ENCODE assay signal across 29 cellular contexts in the genomic region with DNA sequence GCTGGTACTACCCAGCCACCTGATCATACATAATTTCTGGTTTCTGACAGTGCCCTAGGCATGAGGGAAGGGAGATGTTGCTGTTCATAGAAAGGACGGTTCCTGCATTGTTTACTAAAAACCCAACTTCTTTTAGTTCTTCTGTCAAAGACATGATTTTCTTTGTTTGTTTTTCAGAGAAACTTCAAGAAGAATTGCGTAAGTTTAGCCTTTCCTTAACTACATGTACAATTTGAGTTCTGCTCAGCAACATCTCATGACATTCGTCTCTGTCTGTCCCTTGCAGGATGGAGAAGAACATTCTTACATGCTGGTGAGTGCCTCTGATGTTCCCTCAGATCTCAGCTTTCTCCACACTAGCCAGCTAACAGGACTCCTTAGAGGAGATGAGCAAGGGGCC. TPM values are rescaled to one million over a fixed set of nuclear protein-coding genes. Genes with fewer than 3 reads are reported as not detected.
"Had no signal": no experiment of that assay in that cellular context is flagged by ENCODE, and none has a peak within 500 bp of the region (broad histone marks: within the 10 kb centered on the region; RNA-seq: fewer than 3 reads in every experiment).

No MANE protein-coding gene starts in this region.

- DNase-seq: activated CD4-positive, alpha-beta T cell treated with anti-CD3 and anti-CD28 coated beads for 36 hours; activated CD4-positive, alpha-beta T cell treated with anti-CD3 and anti-CD28 coated beads, Interleukin-2, amount 50 U/mL, for 1 hour; activated CD8-positive, alpha-beta memory T cell treated with anti-CD3 and anti-CD28 coated beads, Interleukin-2, amount 50 U/mL, for 48 hours; activated CD8-positive, alpha-beta T cell treated with anti-CD3 and anti-CD28 coated beads, Interleukin-2, amount 10 ng/mL, durations not matched to agents 7 days and 5 days; activated effector memory CD4-positive, alpha-beta T cell treated with anti-CD3 and anti-CD28 coated beads, Interleukin-2, amount 50 U/mL, for 16 hours; activated naive CD4-positive, alpha-beta T cell treated with Interleukin-2 at 50 U/mL for 16 hours; activated T-cell treated with anti-CD3 and anti-CD28 coated beads, Interleukin-2, amount 50 U/mL, for 4 hours; adrenal gland; aorta; caudate nucleus; KG1; NCI-H1048; NCI-H146; NCI-H187 treated with DMSO at 0.1 percent for 48 hours; NCI-H2081 treated with DMSO at 0.1 percent for 48 hours; NCI-H446; NCI-H524 treated with DMSO at 0.1 percent for 48 hours; NCI-H774; OCI-M1; RPMI8226; T-helper 1 cell; WERI-Rb-1 had no signal

- H3K9me3 ChIP-seq: adrenal gland, breast epithelium had no signal

- H3K27me3 ChIP-seq: adrenal gland, breast epithelium had no signal

- H3K4me3 Mint-ChIP-seq: activated CD4-positive, alpha-beta T cell treated with anti-CD3 and anti-CD28 coated beads for 36 hours; activated CD8-positive, alpha-beta T cell treated with anti-CD3 and anti-CD28 coated beads, Interleukin-2, amount 10 ng/mL, durations not matched to agents 7 days and 5 days; activated T-cell treated with anti-CD3 and anti-CD28 coated beads, Interleukin-2, amount 50 U/mL, for 4 hours had no signal

- H3K27me3 Mint-ChIP-seq: activated CD4-positive, alpha-beta T cell treated with anti-CD3 and anti-CD28 coated beads for 36 hours had no signal

- H3K4me3 ChIP-seq: adrenal gland, breast epithelium, SK-N-MC had no signal

- H3K27ac Mint-ChIP-seq: activated CD8-positive, alpha-beta T cell treated with anti-CD3 and anti-CD28 coated beads, Interleukin-2, amount 10 ng/mL, durations not matched to agents 7 days and 5 days had no signal

- H3K27ac ChIP-seq: adrenal gland, breast epithelium, SK-N-MC, WERI-Rb-1 had no signal

- H3K9me3 Mint-ChIP-seq: activated naive CD4-positive, alpha-beta T cell treated with anti-CD3 and anti-CD28 coated beads, Interleukin-2, amount 50 U/mL, for 72 hours; activated T-cell treated with anti-CD3 and anti-CD28 coated beads, Interleukin-2, amount 50 U/mL, for 4 hours had no signal

- ATAC-seq: activated CD4-positive, alpha-beta T cell treated with anti-CD3 and anti-CD28 coated beads for 36 hours; activated CD8-positive, alpha-beta T cell treated with anti-CD3 and anti-CD28 coated beads, Interleukin-2, amount 10 ng/mL, durations not matched to agents 7 days and 5 days; activated naive CD4-positive, alpha-beta T cell treated with anti-CD3 and anti-CD28 coated beads, Interleukin-2, amount 50 U/mL, for 72 hours; activated T-cell treated with anti-CD3 and anti-CD28 coated beads, Interleukin-2, amount 50 U/mL, for 4 hours; Panc1; Right ventricle myocardium inferior had no signal

RNA-seq across cellular contexts. Expression of gene BTN1A1, which starts 34.3 kb away (rescaled TPM):
- total RNA-seq: activated CD4-positive, alpha-beta T cell treated with anti-CD3 and anti-CD28 coated beads for 36 hours; activated CD8-positive, alpha-beta T cell treated with anti-CD3 and anti-CD28 coated beads, Interleukin-2, amount 10 ng/mL, durations not matched to agents 7 days and 5 days; adrenal gland; aorta; breast epithelium; LHCN-M2; Right ventricle myocardium inferior; T-helper 2 cell treated with Interferon-gamma antibody and Interleukin-4, amounts not matched to agents 100 ng/mL and 5 ng/mL, for 36 hours had no signal
- polyA plus RNA-seq: adrenal gland, aorta had no signal
